Comparison of ENCODE assay signal across 9 cellular contexts in genomic region chr5:167049043-167049663, GRCh38.
DNase-seq lines count a peak whose midpoint lies in the region; ATAC-seq and TF ChIP-seq lines count a peak whose summit lies in the region.
"Had no signal": no experiment of that assay in that cellular context is flagged by ENCODE, and none has a peak within 500 bp of the region (broad histone marks: within the 10 kb centered on the region; RNA-seq: fewer than 3 reads in every experiment).

No MANE protein-coding gene starts in this region.

- H3K4me1 ChIP-seq in Peyer's patch (no peaks in the 10 kb centered on the region), trophoblast cell (ENCODE audit: control insufficient read depth in 1 of 2, insufficient read depth in 2 of 2, low read length in 2 of 2) (peaks cover 0 to 3% of the 10 kb centered on the region in 2 experiments)

- no peak overlapping the region for H4K8ac ChIP-seq in trophoblast cell (ENCODE audit: low read depth, low read length)

- no peaks in the 10 kb centered on the region for H3K79me2 ChIP-seq in trophoblast cell (ENCODE audit: control insufficient read depth, insufficient read depth, low read length, poor library complexity)

- no peaks in the 10 kb centered on the region for H3K9me3 ChIP-seq in Peyer's patch
- no peaks in the 10 kb centered on the region for H3K9me3 ChIP-seq in trophoblast cell (ENCODE audit: insufficient read depth, low read depth, low read length)
- H3K9me3 ChIP-seq: thoracic aorta had no signal

- H3K4me3 ChIP-seq in Peyer's patch (no peak overlapping the region), trophoblast cell (ENCODE audit: low read depth, low read length) (no peak overlapping the region)
- H3K4me3 ChIP-seq: thoracic aorta had no signal

- no peak overlapping the region for H4K12ac ChIP-seq in trophoblast cell (ENCODE audit: low read depth, low read length)

- H3K23ac ChIP-seq in trophoblast cell (ENCODE audit: low read length), result no peak overlapping the region

- no peak overlapping the region for H3K18ac ChIP-seq in trophoblast cell (ENCODE audit: low read length)

- H2AK5ac ChIP-seq in trophoblast cell (ENCODE audit: low read length), result no peak overlapping the region

- no peak overlapping the region for H3K4ac ChIP-seq in trophoblast cell (ENCODE audit: low read depth, low read length)

- H3K4me2 ChIP-seq in trophoblast cell (ENCODE audit: low read length), result no peak overlapping the region

- DNase-seq in AML-193 (lab: John Stamatoyannopoulos, UW) (peak; percentile 19 to 61), Peyer's patch (peak in 1 of 3 donors; percentile 75), trophoblast cell (peak; percentile 2 to 31)
- DNase-seq in activated CD8-positive, alpha-beta memory T cell treated with anti-CD3 and anti-CD28 coated beads, Interleukin-2, amount 50 U/mL, for 4 hours, result no peak

- ATAC-seq in GM18858 (IDR thresholded peaks at IDR 0.05; ENCODE audit: unreplicated experiment) (peak; percentile 78), HG03521 (IDR thresholded peaks at IDR 0.05; ENCODE audit: unreplicated experiment) (peak; percentile 46), esophagus mucosa (peak; percentile 77), GM18907 (IDR thresholded peaks at IDR 0.05; ENCODE audit: unreplicated experiment) (no peak)

- H4K91ac ChIP-seq in trophoblast cell (ENCODE audit: low read depth, low read length), result no peak overlapping the region

- H3K27me3 ChIP-seq in Peyer's patch (no peaks in the 10 kb centered on the region), trophoblast cell (ENCODE audit: insufficient read depth, low read length) (no peaks in the 10 kb centered on the region)

- no peaks in the 10 kb centered on the region for H3K79me1 ChIP-seq in trophoblast cell (ENCODE audit: low read length)

- no peak overlapping the region for H2AFZ ChIP-seq in trophoblast cell (ENCODE audit: insufficient read depth, low read length, poor library complexity)

- H3K36me3 ChIP-seq in Peyer's patch, result no peaks in the 10 kb centered on the region
- no peaks in the 10 kb centered on the region for H3K36me3 ChIP-seq in trophoblast cell (ENCODE audit: control insufficient read depth in 1 of 2, insufficient read depth in 2 of 2, low read length in 2 of 2)
- H3K36me3 ChIP-seq: thoracic aorta had no signal

- no CpG with 5 or more reads among the region's 7 CpGs for WGBS in trophoblast cell (ENCODE audit: extremely low coverage, insufficient coverage, insufficient read length)

- no peak overlapping the region for H2BK12ac ChIP-seq in trophoblast cell (ENCODE audit: low read length)

- H3K14ac ChIP-seq in trophoblast cell (ENCODE audit: low read length), result no peak overlapping the region

- H2BK120ac ChIP-seq in trophoblast cell (ENCODE audit: insufficient read depth, low read length, poor library complexity), result no peak overlapping the region

- H3K9ac ChIP-seq in trophoblast cell (ENCODE audit: low read length), result no peak overlapping the region

- no peak overlapping the region for H2BK5ac ChIP-seq in trophoblast cell (ENCODE audit: low read depth, low read length, poor library complexity)

- no peak for TF ChIP-seq POLR2A in Peyer's patch (IDR thresholded peaks at IDR 0.05)

- H3K27ac ChIP-seq in Peyer's patch (no peak overlapping the region), trophoblast cell (ENCODE audit: low read depth, low read length) (no peak overlapping the region)
- H3K27ac ChIP-seq: thoracic aorta had no signal

- TF ChIP-seq CTCF in Peyer's patch (IDR thresholded peaks at IDR 0.05), result peak in 4 of 6 experiments; percentile 36 to 74 (median 66)
